In the genomic region with DNA sequence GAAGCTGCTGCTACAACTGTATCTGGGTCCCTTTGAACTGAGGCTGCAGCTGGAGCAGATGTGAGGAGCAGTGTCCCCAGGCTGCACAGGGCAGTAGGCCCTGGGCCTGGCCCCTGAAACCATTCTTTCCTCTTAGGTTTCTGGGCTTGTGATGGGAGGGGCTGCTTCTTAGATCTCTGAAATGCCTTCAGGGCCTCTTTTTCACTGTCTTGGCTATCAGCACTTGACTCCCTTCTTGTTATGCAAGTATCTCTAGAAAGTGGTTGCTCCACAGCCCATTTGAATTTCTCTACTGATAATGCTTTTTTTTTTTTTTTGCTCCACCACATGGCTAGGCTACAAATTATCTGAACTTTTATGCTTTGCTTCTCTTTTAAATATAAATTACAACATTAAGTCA, we compare ENCODE assay signal across 1 cellular context.
TF ChIP-seq lines count a peak whose summit lies in the region.

No MANE protein-coding gene starts in this region.

TF ChIP-seq in K562, 482 proteins besides CTCF, POLR2A, EP300 and RAD21 (continued from another document):
- TF ChIP-seq, protein P1, sequence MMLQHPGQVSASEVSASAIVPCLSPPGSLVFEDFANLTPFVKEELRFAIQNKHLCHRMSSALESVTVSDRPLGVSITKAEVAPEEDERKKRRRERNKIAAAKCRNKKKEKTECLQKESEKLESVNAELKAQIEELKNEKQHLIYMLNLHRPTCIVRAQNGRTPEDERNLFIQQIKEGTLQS (IDR thresholded peaks at IDR 0.05): no peak
- TF ChIP-seq, protein P1 (CRISPR knock-in tag; conservative IDR thresholded peaks at IDR 0.05): no peak
- TF ChIP-seq BMI1 (IDR thresholded peaks at IDR 0.05; ENCODE audit: low read length): no peak
- TF ChIP-seq PML (IDR thresholded peaks at IDR 0.05; ENCODE audit: low read length): no peak
- no peak for TF ChIP-seq CXXC5 (CRISPR knock-in tag; IDR thresholded peaks at IDR 0.05)
- TF ChIP-seq SMAD3 (CRISPR knock-in tag; conservative IDR thresholded peaks at IDR 0.05): no peak
